8 cellular contexts compared by ENCODE assay signal in the genomic region with DNA sequence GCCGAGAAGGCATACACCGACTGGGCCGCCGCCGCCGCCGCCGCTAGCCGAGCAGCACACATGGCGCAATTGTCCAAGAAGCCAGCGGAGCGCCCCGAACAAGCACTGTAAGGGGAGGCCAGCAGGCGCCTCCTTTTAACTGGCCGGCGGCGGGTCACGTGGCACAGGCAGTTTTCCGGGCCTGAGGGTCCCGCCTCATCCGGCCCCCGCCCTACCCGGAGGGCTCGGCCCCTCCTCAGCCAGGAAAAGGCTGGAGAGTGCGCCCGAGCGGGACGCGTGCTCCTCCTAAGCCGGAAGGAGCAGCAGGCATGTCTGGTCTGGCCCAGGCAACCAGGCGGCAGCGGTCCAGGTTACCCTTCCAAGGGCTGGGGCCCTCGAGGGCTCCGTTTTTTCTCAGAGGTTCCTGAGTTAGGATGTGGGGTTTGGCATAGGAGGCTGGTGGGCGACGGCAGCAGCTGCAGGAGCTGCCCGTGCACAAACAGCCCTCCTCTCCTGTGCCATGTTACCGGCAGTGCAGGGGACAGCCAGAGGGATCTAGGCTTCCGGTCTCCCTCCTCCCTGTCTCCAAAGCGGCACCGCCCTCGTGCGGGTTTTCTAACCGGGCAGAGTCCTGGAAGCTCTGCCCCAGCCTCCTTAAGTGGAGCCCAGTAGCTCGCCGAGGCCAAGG. TPM values are rescaled to one million over a fixed set of nuclear protein-coding genes. Genes with fewer than 3 reads are reported as not detected.
A peak's percentile ranks its signal among the peaks of the same experiment; 100 is the strongest.
DNase-seq lines count a peak whose midpoint lies in the region; ATAC-seq lines count a peak whose summit lies in the region.

GPX1 (minus strand) TSS at position 137 of the 667 bp plus-strand sequence; CDS start at position 62, 75 bp downstream.

- H3K27ac Mint-ChIP-seq in CD4-positive, alpha-beta memory T cell: peak within 1 kb of the TSS; percentile 93 to 98 (median 95)
- peak within 1 kb of the TSS; percentile 90 to 94 for H3K27ac Mint-ChIP-seq in effector memory CD8-positive, alpha-beta T cell

- H3K4me1 ChIP-seq in CD4-positive, alpha-beta memory T cell (ENCODE audit: insufficient read depth, low read length): peaks cover 26% of the 10 kb centered on the region

- H3K4me3 ChIP-seq in CD4-positive, alpha-beta memory T cell (ENCODE audit: low read length in 2 of 2): peak within 1 kb of the TSS; percentile 78 to 87

- POLR2A ChIA-PET in CD4-positive, alpha-beta memory T cell (lab: Charles Lee; ENCODE audit: partially characterized antibody): interaction anchor here (0.6 to 6.8 kb wide), 19 partner anchors 8 to 265 kb away, joined by 3 to 139 read pairs (median 4); partner anchors contain the start of genes NICN1, QRICH1, RHOA and TCTA

- CTCF ChIA-PET in CD4-positive, alpha-beta memory T cell (lab: Charles Lee; ENCODE audit: partially characterized antibody): interaction anchor here (0.6 to 4.4 kb wide), 6 partner anchors 13 to 107 kb away, joined by 3 to 32 read pairs (median 4); partner anchors contain the start of gene USP4

- peak; percentile 60 to 80 (median 65) for DNase-seq in CD4-positive, alpha-beta memory T cell
- DNase-seq in HS-27A (ENCODE audit: low read depth) (peak; percentile 84), NOMO-1 (lab: John Stamatoyannopoulos, UW; ENCODE audit: unreplicated experiment in 2 of 2) (peak; percentile 96 to 98), medulla oblongata (ENCODE audit: extremely low spot score) (peak; percentile 93)
- DNase-seq in activated CD8-positive, alpha-beta memory T cell treated with anti-CD3 and anti-CD28 coated beads for 4 hours (ENCODE audit: low read depth in 2 of 2): peak; percentile 41 to 44
- DNase-seq in effector memory CD8-positive, alpha-beta T cell: peak; percentile 51 to 61 (median 56)
- peak; percentile 75 to 82 (median 79) for DNase-seq in stimulated activated CD4-positive, alpha-beta T cell treated with anti-CD3 and anti-CD28 coated beads, TNF-alpha, amount 100 ng/mL, for 48 hours (ENCODE audit: low read depth in 3 of 3)

- peak within 1 kb of the TSS; percentile 73 for H3K27ac ChIP-seq in CD4-positive, alpha-beta memory T cell (ENCODE audit: low read depth, low read length)

- H3K9me3 ChIP-seq in CD4-positive, alpha-beta memory T cell (ENCODE audit: control insufficient read depth in 1 of 2, low read length in 2 of 2): no peaks in the 10 kb centered on the region

- H3K36me3 ChIP-seq in CD4-positive, alpha-beta memory T cell (ENCODE audit: insufficient read depth, low read length): peaks cover 18% of the 10 kb centered on the region

- H3K4me3 Mint-ChIP-seq in CD4-positive, alpha-beta memory T cell: peak within 1 kb of the TSS; percentile 91 to 97 (median 94)
- peak within 1 kb of the TSS; percentile 94 to 95 for H3K4me3 Mint-ChIP-seq in effector memory CD8-positive, alpha-beta T cell

- peak; percentile 81 for ATAC-seq in GM19455 (IDR thresholded peaks at IDR 0.05; ENCODE audit: unreplicated experiment)
- peak; percentile 76 for ATAC-seq in effector memory CD8-positive, alpha-beta T cell (replicated peaks)

- H3K9me3 Mint-ChIP-seq in CD4-positive, alpha-beta memory T cell: peaks cover 0 to 1% (median 0%) of the 10 kb centered on the region in 8 donors
- H3K9me3 Mint-ChIP-seq in effector memory CD8-positive, alpha-beta T cell: no peaks in the 10 kb centered on the region

- intact Hi-C loops in CD4-positive, alpha-beta memory T cell (cut with micrococcal nuclease): loop anchor here (1.0 kb wide), 3 partner anchors 18 to 70 kb away; partner anchors contain the start of genes TCTA and USP4

- no peaks in the 10 kb centered on the region for H3K27me3 ChIP-seq in CD4-positive, alpha-beta memory T cell (ENCODE audit: insufficient read depth, low read length)

- H3K36me3 Mint-ChIP-seq in CD4-positive, alpha-beta memory T cell: peaks cover 28 to 49% of the 10 kb centered on the region in 2 donors
- H3K36me3 Mint-ChIP-seq in effector memory CD8-positive, alpha-beta T cell (ENCODE audit: insufficient read depth): peaks cover 85% of the 10 kb centered on the region

- peaks cover 8 to 32% (median 20%) of the 10 kb centered on the region in 4 donors for H3K4me1 Mint-ChIP-seq in CD4-positive, alpha-beta memory T cell
- H3K4me1 Mint-ChIP-seq in effector memory CD8-positive, alpha-beta T cell (ENCODE audit: low read depth in 2 of 2): peaks cover 15 to 23% of the 10 kb centered on the region in 2 donors

- H3K27me3 Mint-ChIP-seq in CD4-positive, alpha-beta memory T cell: no peaks in the 10 kb centered on the region
- H3K27me3 Mint-ChIP-seq in effector memory CD8-positive, alpha-beta T cell: no peaks in the 10 kb centered on the region

RNA-seq across cellular contexts. Expression of gene GPX1, which starts in this region (rescaled TPM):
- total RNA-seq in CD4-positive, alpha-beta memory T cell: 10 to 100 TPM; 75.7 to 77.7 TPM
- polyA plus RNA-seq in CD4-positive, alpha-beta memory T cell: 100 to 1,000 TPM; 124 to 177 TPM

Comparison
In these comparisons a context has a peak if more than half of its experiments do, and no peak if none do; other contexts are left out.
1. Peak in every context shown above with its lines: DNase-seq, ATAC-seq, H3K4me3 ChIP-seq and H3K27ac ChIP-seq.
2. DNase-seq: peak in every context shown above with its lines; median percentile 97 in NOMO-1; 93 in medulla oblongata; 84 in HS-27A; 79 in stimulated activated CD4-positive, alpha-beta T cell treated with anti-CD3 and anti-CD28 coated beads, TNF-alpha, amount 100 ng/mL, for 48 hours; 65 in CD4-positive, alpha-beta memory T cell; 56 in effector memory CD8-positive, alpha-beta T cell; 42 in activated CD8-positive, alpha-beta memory T cell treated with anti-CD3 and anti-CD28 coated beads for 4 hours.